ENCODE assay signal across 1 cellular context in the genomic region with DNA sequence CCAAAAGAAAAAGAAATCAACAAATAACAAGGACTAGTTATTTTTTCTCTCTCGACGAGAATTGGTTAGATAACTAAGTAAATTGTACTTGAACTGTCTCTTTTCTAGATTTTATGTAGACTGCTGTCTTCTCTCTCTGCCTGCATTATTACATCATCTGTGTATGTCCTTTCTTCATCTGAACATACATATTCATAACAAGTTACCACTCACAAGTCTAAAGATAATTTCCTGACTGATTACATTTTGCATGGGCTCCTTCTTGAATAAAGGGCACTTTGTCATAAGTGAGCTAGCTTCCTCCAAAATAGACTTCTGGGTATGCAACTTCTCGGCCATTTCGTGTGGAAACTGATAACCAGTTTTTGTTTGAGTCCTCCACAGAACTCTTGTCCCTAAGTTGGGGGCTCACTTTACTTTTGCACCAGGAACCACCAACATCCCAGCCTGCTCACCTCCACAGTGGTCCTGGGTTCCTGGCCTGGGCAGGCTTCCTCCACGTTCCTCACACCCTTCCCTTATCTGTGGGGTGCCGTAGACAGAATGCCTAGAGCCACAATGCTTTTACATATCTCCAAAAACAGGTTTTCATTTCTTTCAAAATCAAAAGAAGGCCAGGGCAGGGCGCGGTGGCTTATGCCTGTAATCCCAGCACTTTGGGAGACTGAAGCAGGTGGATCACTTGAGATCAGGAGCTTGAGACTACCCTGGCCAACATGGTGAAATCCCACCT.
TF ChIP-seq lines count a peak whose summit lies in the region.

No MANE protein-coding gene starts in this region.

TF ChIP-seq in K562, 482 proteins besides CTCF, POLR2A, EP300 and RAD21:
- peak in 1 of 2 experiments; percentile 46; a peak in 1 of 4 replicates for TF ChIP-seq RCOR1 (IDR thresholded peaks at IDR 0.05; ENCODE audit: borderline replicate concordance in 1 of 2, low read depth in 2 of 2, low read length in 2 of 2)
- no peak for TF ChIP-seq CEBPG (CRISPR knock-in tag; IDR thresholded peaks at IDR 0.05)
- TF ChIP-seq CEBPG (tag; conservative IDR thresholded peaks at IDR 0.05 in 1 of 2, IDR thresholded peaks at IDR 0.05 in 1 of 2), result peak; percentile 32 to 75; a peak in 3 of 4 replicates
- peak; percentile 59 for TF ChIP-seq CBFA2T2 (conservative IDR thresholded peaks at IDR 0.05)
- no peak for TF ChIP-seq HNRNPH1 (optimal IDR thresholded peaks at IDR 0.05; ENCODE audit: low read depth, low read length)
- no peak for TF ChIP-seq ZBTB12 (CRISPR knock-in tag; IDR thresholded peaks at IDR 0.05)
- TF ChIP-seq SREBF2 (CRISPR knock-in tag; IDR thresholded peaks at IDR 0.05), result no peak
- peak; percentile 40 for TF ChIP-seq TEAD4 (IDR thresholded peaks at IDR 0.05; ENCODE audit: low read length)
- no peak for TF ChIP-seq TEAD4 (CRISPR knock-in tag; IDR thresholded peaks at IDR 0.05; ENCODE audit: borderline replicate concordance)
- TF ChIP-seq, protein P1, sequence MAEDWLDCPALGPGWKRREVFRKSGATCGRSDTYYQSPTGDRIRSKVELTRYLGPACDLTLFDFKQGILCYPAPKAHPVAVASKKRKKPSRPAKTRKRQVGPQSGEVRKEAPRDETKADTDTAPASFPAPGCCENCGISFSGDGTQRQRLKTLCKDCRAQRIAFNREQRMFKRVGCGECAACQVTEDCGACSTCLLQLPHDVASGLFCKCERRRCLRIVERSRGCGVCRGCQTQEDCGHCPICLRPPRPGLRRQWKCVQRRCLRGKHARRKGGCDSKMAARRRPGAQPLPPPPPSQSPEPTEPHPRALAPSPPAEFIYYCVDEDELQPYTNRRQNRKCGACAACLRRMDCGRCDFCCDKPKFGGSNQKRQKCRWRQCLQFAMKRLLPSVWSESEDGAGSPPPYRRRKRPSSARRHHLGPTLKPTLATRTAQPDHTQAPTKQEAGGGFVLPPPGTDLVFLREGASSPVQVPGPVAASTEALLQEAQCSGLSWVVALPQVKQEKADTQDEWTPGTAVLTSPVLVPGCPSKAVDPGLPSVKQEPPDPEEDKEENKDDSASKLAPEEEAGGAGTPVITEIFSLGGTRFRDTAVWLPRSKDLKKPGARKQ (CRISPR knock-in tag; IDR thresholded peaks at IDR 0.05), result no peak
- peak; percentile 75 for TF ChIP-seq TAL1 (IDR thresholded peaks at IDR 0.05)
- peak; percentile 75 for TF ChIP-seq TCF3 (CRISPR knock-in tag; IDR thresholded peaks at IDR 0.05)
- peak; percentile 67 for TF ChIP-seq ARID1B (IDR thresholded peaks at IDR 0.05)
- TF ChIP-seq, protein P2, sequence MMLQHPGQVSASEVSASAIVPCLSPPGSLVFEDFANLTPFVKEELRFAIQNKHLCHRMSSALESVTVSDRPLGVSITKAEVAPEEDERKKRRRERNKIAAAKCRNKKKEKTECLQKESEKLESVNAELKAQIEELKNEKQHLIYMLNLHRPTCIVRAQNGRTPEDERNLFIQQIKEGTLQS (IDR thresholded peaks at IDR 0.05), result peak; percentile 75
- TF ChIP-seq, protein P2 (CRISPR knock-in tag; conservative IDR thresholded peaks at IDR 0.05), result no peak
- peak; percentile 79 for TF ChIP-seq CBFA2T3 (IDR thresholded peaks at IDR 0.05)
- no peak for TF ChIP-seq GTF2E2 (tag; IDR thresholded peaks at IDR 0.05)
- TF ChIP-seq ZBTB11 (CRISPR knock-in tag; IDR thresholded peaks at IDR 0.05), result 0 out of 6 replicates have a peak, but pooled peaks of 1 of the 3 experiments have one; percentile 18
- peak; percentile 11; the same call in 1 of the 2 replicates for TF ChIP-seq SOX6 (IDR thresholded peaks at IDR 0.05)
- peak; percentile 60 to 67 for TF ChIP-seq KDM1A (IDR thresholded peaks at IDR 0.05)
- TF ChIP-seq ZFPM2 (CRISPR knock-in tag; IDR thresholded peaks at IDR 0.05), result no peak
- TF ChIP-seq, protein P3, sequence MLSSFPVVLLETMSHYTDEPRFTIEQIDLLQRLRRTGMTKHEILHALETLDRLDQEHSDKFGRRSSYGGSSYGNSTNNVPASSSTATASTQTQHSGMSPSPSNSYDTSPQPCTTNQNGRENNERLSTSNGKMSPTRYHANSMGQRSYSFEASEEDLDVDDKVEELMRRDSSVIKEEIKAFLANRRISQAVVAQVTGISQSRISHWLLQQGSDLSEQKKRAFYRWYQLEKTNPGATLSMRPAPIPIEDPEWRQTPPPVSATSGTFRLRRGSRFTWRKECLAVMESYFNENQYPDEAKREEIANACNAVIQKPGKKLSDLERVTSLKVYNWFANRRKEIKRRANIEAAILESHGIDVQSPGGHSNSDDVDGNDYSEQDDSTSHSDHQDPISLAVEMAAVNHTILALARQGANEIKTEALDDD (IDR thresholded peaks at IDR 0.05), result peak; percentile 17; the same call in 1 of the 2 replicates
- peak; percentile 65; the same call in 1 of the 2 replicates for TF ChIP-seq L3MBTL2 (IDR thresholded peaks at IDR 0.05)
- TF ChIP-seq HDAC2 (IDR thresholded peaks at IDR 0.05), result 0 out of 2 replicates have a peak, but pooled peaks have one; percentile 51
- peak; percentile 47; the same call in 1 of the 2 replicates for TF ChIP-seq NCOR1 (IDR thresholded peaks at IDR 0.05)
TF ChIP-seq in K562: peak in this region for 16.
